2 cellular contexts compared by ENCODE assay signal in genomic region chr15:27176785-27177406, GRCh38.
A peak's percentile ranks its signal among the peaks of the same experiment; 100 is the strongest.
TF ChIP-seq lines count a peak whose summit lies in the region.

No MANE protein-coding gene starts in this region.

TF ChIP-seq in K562, 482 proteins besides CTCF, POLR2A, EP300 and RAD21 (continued from another document and continues in another):
- TF ChIP-seq CBX3 (IDR thresholded peaks at IDR 0.05; ENCODE audit: borderline replicate concordance in 1 of 2, low read length in 2 of 2) = peak in 1 of 2 experiments; percentile 62; a peak in 1 of 3 replicates
- peak; percentile 36; the same call in 1 of the 2 replicates for TF ChIP-seq ARID1B (IDR thresholded peaks at IDR 0.05)
- no peak for TF ChIP-seq ARHGAP35 (IDR thresholded peaks at IDR 0.05; ENCODE audit: partially characterized antibody)
- no peak for TF ChIP-seq ESRRB (CRISPR knock-in tag; IDR thresholded peaks at IDR 0.05; ENCODE audit: borderline replicate concordance)
- TF ChIP-seq MTA2 (IDR thresholded peaks at IDR 0.05; ENCODE audit: low read depth) = no peak
- no peak for TF ChIP-seq TSHZ1 (CRISPR knock-in tag; IDR thresholded peaks at IDR 0.05)
- TF ChIP-seq BACH1 (tag; IDR thresholded peaks at IDR 0.05) = no peak
- TF ChIP-seq, protein P1, sequence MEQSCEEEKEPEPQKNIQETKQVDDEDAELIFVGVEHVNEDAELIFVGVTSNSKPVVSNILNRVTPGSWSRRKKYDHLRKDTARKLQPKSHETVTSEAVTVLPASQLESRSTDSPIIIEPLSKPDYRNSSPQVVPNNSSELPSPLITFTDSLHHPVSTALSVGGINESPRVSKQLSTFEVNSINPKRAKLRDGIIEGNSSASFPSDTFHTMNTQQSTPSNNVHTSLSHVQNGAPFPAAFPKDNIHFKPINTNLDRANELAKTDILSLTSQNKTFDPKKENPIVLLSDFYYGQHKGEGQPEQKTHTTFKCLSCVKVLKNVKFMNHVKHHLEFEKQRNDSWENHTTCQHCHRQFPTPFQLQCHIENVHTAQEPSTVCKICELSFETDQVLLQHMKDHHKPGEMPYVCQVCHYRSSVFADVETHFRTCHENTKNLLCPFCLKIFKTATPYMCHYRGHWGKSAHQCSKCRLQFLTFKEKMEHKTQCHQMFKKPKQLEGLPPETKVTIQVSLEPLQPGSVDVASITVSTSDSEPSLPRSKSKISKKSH (CRISPR knock-in tag; IDR thresholded peaks at IDR 0.05) = peak; percentile 86
- no peak for TF ChIP-seq ZKSCAN3 (CRISPR knock-in tag; IDR thresholded peaks at IDR 0.05)
- TF ChIP-seq ZNF584 (CRISPR knock-in tag; IDR thresholded peaks at IDR 0.05; ENCODE audit: low read depth) = no peak
- TF ChIP-seq CBX5 (IDR thresholded peaks at IDR 0.05; ENCODE audit: borderline replicate concordance, low read depth) = peak; percentile 54; the same call in 1 of the 2 replicates
- no peak for TF ChIP-seq XRCC4 (IDR thresholded peaks at IDR 0.05; ENCODE audit: extremely low read depth, insufficient read depth, insufficient read length)
- TF ChIP-seq, protein P2, sequence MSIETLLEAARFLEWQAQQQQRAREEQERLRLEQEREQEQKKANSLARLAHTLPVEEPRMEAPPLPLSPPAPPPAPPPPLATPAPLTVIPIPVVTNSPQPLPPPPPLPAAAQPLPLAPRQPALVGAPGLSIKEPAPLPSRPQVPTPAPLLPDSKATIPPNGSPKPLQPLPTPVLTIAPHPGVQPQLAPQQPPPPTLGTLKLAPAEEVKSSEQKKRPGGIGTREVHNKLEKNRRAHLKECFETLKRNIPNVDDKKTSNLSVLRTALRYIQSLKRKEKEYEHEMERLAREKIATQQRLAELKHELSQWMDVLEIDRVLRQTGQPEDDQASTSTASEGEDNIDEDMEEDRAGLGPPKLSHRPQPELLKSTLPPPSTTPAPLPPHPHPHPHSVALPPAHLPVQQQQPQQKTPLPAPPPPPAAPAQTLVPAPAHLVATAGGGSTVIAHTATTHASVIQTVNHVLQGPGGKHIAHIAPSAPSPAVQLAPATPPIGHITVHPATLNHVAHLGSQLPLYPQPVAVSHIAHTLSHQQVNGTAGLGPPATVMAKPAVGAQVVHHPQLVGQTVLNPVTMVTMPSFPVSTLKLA (conservative IDR thresholded peaks at IDR 0.05) = no peak
- TF ChIP-seq ZNF124 (CRISPR knock-in tag; IDR thresholded peaks at IDR 0.05) = no peak
- peak; percentile 90 for TF ChIP-seq ZNF280A (IDR thresholded peaks at IDR 0.05; ENCODE audit: low read depth, partially characterized antibody)

TF ChIP-seq in HepG2, 621 proteins besides CTCF, POLR2A, EP300 and RAD21 (continued from another document):
- TF ChIP-seq ZNF609 (CRISPR knock-in tag; IDR thresholded peaks at IDR 0.05; ENCODE audit: borderline replicate concordance) (no peak), GTF2F1 (IDR thresholded peaks at IDR 0.05; ENCODE audit: low read length) (no peak), ZBTB3 (CRISPR knock-in tag; IDR thresholded peaks at IDR 0.05; ENCODE audit: borderline replicate concordance, low read depth) (no peak), SSRP1 (CRISPR knock-in tag; IDR thresholded peaks at IDR 0.05) (no peak), ARNT (IDR thresholded peaks at IDR 0.05) (no peak), ZNF12 (CRISPR knock-in tag; IDR thresholded peaks at IDR 0.05) (no peak), NR2C2 (CRISPR knock-in tag; IDR thresholded peaks at IDR 0.05; ENCODE audit: borderline replicate concordance) (no peak), FOXK1 (CRISPR knock-in tag; IDR thresholded peaks at IDR 0.05; ENCODE audit: borderline replicate concordance, low read depth) (no peak), TP53 (CRISPR knock-in tag; conservative IDR thresholded peaks at IDR 0.05) (no peak), ZNF562 (CRISPR knock-in tag; IDR thresholded peaks at IDR 0.05; ENCODE audit: borderline replicate concordance) (no peak), NFKB2 (CRISPR knock-in tag; IDR thresholded peaks at IDR 0.05; ENCODE audit: borderline replicate concordance) (no peak), GPN1 (CRISPR knock-in tag; IDR thresholded peaks at IDR 0.05; ENCODE audit: borderline replicate concordance) (no peak), ZNF10 (CRISPR knock-in tag; IDR thresholded peaks at IDR 0.05; ENCODE audit: borderline replicate concordance, low read depth) (no peak)
